28 cellular contexts compared by ENCODE assay signal in genomic region chr4:121457278-121457875, GRCh38.
"Had no signal": no experiment of that assay in that cellular context is flagged by ENCODE, and none has a peak within 500 bp of the region (broad histone marks: within the 10 kb centered on the region; RNA-seq: fewer than 3 reads in every experiment).

No MANE protein-coding gene starts in this region.

- H3K9me3 ChIP-seq: breast epithelium, left ventricle myocardium inferior, ovary, prostate gland, sigmoid colon, thyroid gland, upper lobe of left lung, vagina had no signal

- H3K27me3 Mint-ChIP-seq: dendritic cell treated with granulocyte-macrophage colony-stimulating factor and Interleukin-4, amounts not matched to agents 40 ng/mL and 50 ng/mL, for 4 days had no signal

- H3K27ac ChIP-seq: breast epithelium, left ventricle myocardium inferior, ovary, prostate gland, sigmoid colon, thyroid gland, upper lobe of left lung, vagina had no signal

- ATAC-seq: stimulated activated memory B cell treated with anti-CD40 and anti-IgM and Interleukin-4, amounts not matched to agents 10 μg/mL and 1 μg/mL and 100 μg/mL, for 72 hours; stimulated activated naive CD8-positive, alpha-beta T cell treated with anti-CD3 and anti-CD28 coated beads, Interleukin-15, amount 100 ng/mL, for 72 hours had no signal

- H3K4me1 Mint-ChIP-seq: activated CD4-positive, alpha-beta T cell treated with anti-CD3 and anti-CD28 coated beads, Interleukin-2, amount 10 ng/mL, durations not matched to agents 24 days and 14 days; central memory CD8-positive, alpha-beta T cell; stimulated activated memory B cell treated with anti-CD40 and anti-IgM and Interleukin-4, amounts not matched to agents 10 μg/mL and 1 μg/mL and 100 μg/mL, for 72 hours; stimulated activated naive CD8-positive, alpha-beta T cell treated with anti-CD3 and anti-CD28 coated beads, Interleukin-15, amount 100 ng/mL, for 72 hours had no signal

- H3K9me3 Mint-ChIP-seq: activated CD4-positive, alpha-beta memory T cell treated with anti-CD3 and anti-CD28 coated beads for 36 hours; activated CD4-positive, alpha-beta T cell treated with anti-CD3 and anti-CD28 coated beads, Interleukin-2, amount 10 ng/mL, durations not matched to agents 24 days and 14 days; activated T-cell treated with anti-CD3 and anti-CD28 coated beads, Interleukin-2, amount 50 U/mL, for 24 hours; central memory CD8-positive, alpha-beta T cell; dendritic cell treated with granulocyte-macrophage colony-stimulating factor and Interleukin-4, amounts not matched to agents 40 ng/mL and 50 ng/mL, for 4 days; nephron progenitor cell; stimulated activated memory B cell treated with anti-CD40 and anti-IgM and Interleukin-4, amounts not matched to agents 10 μg/mL and 1 μg/mL and 100 μg/mL, for 72 hours; stimulated activated naive CD8-positive, alpha-beta T cell treated with anti-CD3 and anti-CD28 coated beads, Interleukin-15, amount 100 ng/mL, for 72 hours had no signal

- H3K4me3 Mint-ChIP-seq: activated CD4-positive, alpha-beta memory T cell treated with anti-CD3 and anti-CD28 coated beads for 36 hours; activated CD4-positive, alpha-beta T cell treated with anti-CD3 and anti-CD28 coated beads, Interleukin-2, amount 10 ng/mL, durations not matched to agents 24 days and 14 days; activated T-cell treated with anti-CD3 and anti-CD28 coated beads, Interleukin-2, amount 50 U/mL, for 24 hours; central memory CD8-positive, alpha-beta T cell; dendritic cell treated with granulocyte-macrophage colony-stimulating factor and Interleukin-4, amounts not matched to agents 40 ng/mL and 50 ng/mL, for 4 days; nephron progenitor cell; stimulated activated memory B cell treated with anti-CD40 and anti-IgM and Interleukin-4, amounts not matched to agents 10 μg/mL and 1 μg/mL and 100 μg/mL, for 72 hours; stimulated activated naive CD8-positive, alpha-beta T cell treated with anti-CD3 and anti-CD28 coated beads, Interleukin-15, amount 100 ng/mL, for 72 hours had no signal

- H3K27ac Mint-ChIP-seq: activated CD4-positive, alpha-beta memory T cell treated with anti-CD3 and anti-CD28 coated beads for 36 hours; activated CD4-positive, alpha-beta T cell treated with anti-CD3 and anti-CD28 coated beads, Interleukin-2, amount 10 ng/mL, durations not matched to agents 24 days and 14 days; activated T-cell treated with anti-CD3 and anti-CD28 coated beads, Interleukin-2, amount 50 U/mL, for 24 hours; dendritic cell treated with granulocyte-macrophage colony-stimulating factor and Interleukin-4, amounts not matched to agents 40 ng/mL and 50 ng/mL, for 4 days; nephron progenitor cell; stimulated activated memory B cell treated with anti-CD40 and anti-IgM and Interleukin-4, amounts not matched to agents 10 μg/mL and 1 μg/mL and 100 μg/mL, for 72 hours; stimulated activated naive CD8-positive, alpha-beta T cell treated with anti-CD3 and anti-CD28 coated beads, Interleukin-15, amount 100 ng/mL, for 72 hours had no signal

- H3K27me3 ChIP-seq: ovary, sigmoid colon, thyroid gland, upper lobe of left lung, vagina had no signal

- H3K4me3 ChIP-seq: breast epithelium, left ventricle myocardium inferior, ovary, prostate gland, sigmoid colon, thyroid gland, upper lobe of left lung, vagina had no signal

- H3K36me3 Mint-ChIP-seq: activated CD4-positive, alpha-beta memory T cell treated with anti-CD3 and anti-CD28 coated beads for 36 hours; stimulated activated memory B cell treated with anti-CD40 and anti-IgM and Interleukin-4, amounts not matched to agents 10 μg/mL and 1 μg/mL and 100 μg/mL, for 72 hours had no signal

- H3K36me3 ChIP-seq: breast epithelium, left ventricle myocardium inferior, ovary, prostate gland, sigmoid colon, thyroid gland, upper lobe of left lung, vagina had no signal

- DNase-seq: activated CD4-positive, alpha-beta memory T cell treated with anti-CD3 and anti-CD28 coated beads for 36 hours; activated CD4-positive, alpha-beta T cell treated with anti-CD3 and anti-CD28 coated beads, Interleukin-2, amount 10 ng/mL, durations not matched to agents 24 days and 14 days; activated CD4-positive, CD25-positive, alpha-beta regulatory T cell treated with anti-CD3 and anti-CD28 coated beads, Interleukin-2, amount 50 U/mL, for 72 hours; activated CD8-positive, alpha-beta memory T cell treated with anti-CD3 and anti-CD28 coated beads, Interleukin-2, amount 50 U/mL, for 48 hours; activated gamma-delta T cell; activated naive CD4-positive, alpha-beta T cell treated with anti-CD3 and anti-CD28 coated beads, Interleukin-2, amount 50 U/mL, for 16 hours; activated T-cell treated with anti-CD3 and anti-CD28 coated beads, Interleukin-2, amount 50 U/mL, for 24 hours; amniotic stem cell; effector CD8-positive, alpha-beta T cell; left ventricle myocardium inferior; mammary epithelial cell; nephron progenitor cell; ovary; sigmoid colon; small intestine; stimulated activated CD4-positive, alpha-beta T cell treated with anti-CD3 and anti-CD28 coated beads, Interleukin-4, amount 100 ng/mL, for 4 hours; stimulated activated CD8-positive, alpha-beta memory T cell treated with anti-CD3 and anti-CD28 coated beads, Interleukin-4, amount 100 ng/mL, for 48 hours; stimulated activated naive CD8-positive, alpha-beta T cell treated with anti-CD3 and anti-CD28 coated beads, Interleukin-15, amount 100 ng/mL, for 72 hours; substantia nigra; T-helper 2 cell; thyroid gland; upper lobe of left lung had no signal

- H3K4me1 ChIP-seq: breast epithelium, prostate gland, sigmoid colon, thyroid gland, upper lobe of left lung, vagina had no signal
